Comparison of ENCODE assay signal across 27 cellular contexts in the genomic region with DNA sequence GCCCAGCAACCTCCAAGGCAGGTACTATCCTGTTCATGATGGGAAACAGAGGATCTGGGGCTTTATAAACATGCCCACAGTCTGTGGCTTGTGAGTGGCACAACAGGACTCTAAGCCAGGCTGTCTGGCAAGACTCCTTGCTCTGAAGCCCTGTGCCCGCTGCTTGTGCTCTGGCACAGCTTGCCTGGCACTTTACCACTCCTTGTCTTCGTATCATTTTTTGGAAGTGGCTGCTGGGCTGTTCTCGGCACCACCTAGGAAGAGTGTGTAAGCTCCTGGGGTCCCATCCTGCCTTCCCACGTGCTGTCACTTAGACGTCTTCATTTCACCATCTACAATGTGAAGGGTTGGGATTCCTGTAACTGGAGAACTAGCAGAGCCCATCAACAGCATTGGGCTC. TPM values are rescaled to one million over a fixed set of nuclear protein-coding genes. Genes with fewer than 3 reads are reported as not detected.
DNase-seq lines count a peak whose midpoint lies in the region; ATAC-seq and TF ChIP-seq lines count a peak whose summit lies in the region.
"Had no signal": no experiment of that assay in that cellular context is flagged by ENCODE, and none has a peak within 500 bp of the region (broad histone marks: within the 10 kb centered on the region; RNA-seq: fewer than 3 reads in every experiment).

No MANE protein-coding gene starts in this region.

- H2BK12ac ChIP-seq in mesenchymal stem cell (ENCODE audit: low read length in 2 of 2) (peak overlapping the region in 1 of 2 experiments; percentile 90), trophoblast cell (ENCODE audit: low read length) (no peak overlapping the region)

- peaks cover 0 to 30% of the 10 kb centered on the region in 2 experiments for H3K36me3 ChIP-seq in mesenchymal stem cell (ENCODE audit: control insufficient read depth in 1 of 2, insufficient read depth in 2 of 2, low read depth in 1 of 2, low read length in 2 of 2)
- H3K36me3 ChIP-seq in trophoblast cell (ENCODE audit: control insufficient read depth in 1 of 2, insufficient read depth in 2 of 2, low read length in 2 of 2): no peaks in the 10 kb centered on the region

- peak overlapping the region; percentile 86 for H2BK15ac ChIP-seq in mesenchymal stem cell (ENCODE audit: low read depth, poor library complexity, severe bottlenecking)

- 98% methylated on average over 5 of the region's 5 CpGs for WGBS in mesenchymal stem cell
- WGBS in trophoblast cell (ENCODE audit: extremely low coverage, insufficient coverage, insufficient read length): no CpG with 5 or more reads among the region's 5 CpGs

- no peak overlapping the region for H3K23ac ChIP-seq in mesenchymal stem cell (ENCODE audit: low read length in 2 of 2)
- no peak overlapping the region for H3K23ac ChIP-seq in trophoblast cell (ENCODE audit: low read length)

- H4K12ac ChIP-seq in trophoblast cell (ENCODE audit: low read depth, low read length): no peak overlapping the region

- H4K8ac ChIP-seq in mesenchymal stem cell (ENCODE audit: low read length) (no peak overlapping the region), trophoblast cell (ENCODE audit: low read depth, low read length) (no peak overlapping the region)

- H2BK120ac ChIP-seq in mesenchymal stem cell (ENCODE audit: low read depth, low read length): no peak overlapping the region
- no peak overlapping the region for H2BK120ac ChIP-seq in trophoblast cell (ENCODE audit: insufficient read depth, low read length, poor library complexity)

- H4K91ac ChIP-seq in mesenchymal stem cell (ENCODE audit: low read length): no peak overlapping the region
- H4K91ac ChIP-seq in trophoblast cell (ENCODE audit: low read depth, low read length): no peak overlapping the region

- H2AK5ac ChIP-seq in mesenchymal stem cell (ENCODE audit: low read length, severe bottlenecking) (no peak overlapping the region), trophoblast cell (ENCODE audit: low read length) (no peak overlapping the region)

- H3K27ac ChIP-seq in VCaP (peak overlapping the region; percentile 76), foreskin keratinocyte (no peak overlapping the region), mesenchymal stem cell (ENCODE audit: low read length, poor library complexity, severe bottlenecking) (no peak overlapping the region), trophoblast cell (ENCODE audit: low read depth, low read length) (no peak overlapping the region)
- H3K27ac ChIP-seq: C4-2B, neutrophil, spleen, testis had no signal

- H3K79me2 ChIP-seq in trophoblast cell (ENCODE audit: control insufficient read depth, insufficient read depth, low read length, poor library complexity): no peaks in the 10 kb centered on the region

- H3K4ac ChIP-seq in mesenchymal stem cell (ENCODE audit: low read depth in 1 of 2, low read length in 2 of 2) (no peak overlapping the region), trophoblast cell (ENCODE audit: low read depth, low read length) (no peak overlapping the region)

- H3K9me3 ChIP-seq in mesenchymal stem cell (ENCODE audit: control insufficient read depth, low read length): no peaks in the 10 kb centered on the region
- no peaks in the 10 kb centered on the region for H3K9me3 ChIP-seq in trophoblast cell (ENCODE audit: insufficient read depth, low read depth, low read length)
- H3K9me3 ChIP-seq: neutrophil, spleen, testis had no signal

- H3K79me1 ChIP-seq in mesenchymal stem cell (replicated peaks; ENCODE audit: low read length, poor library complexity, severe bottlenecking) (no peaks in the 10 kb centered on the region), trophoblast cell (ENCODE audit: low read length) (no peaks in the 10 kb centered on the region)

- TF ChIP-seq CTCF in VCaP (conservative IDR thresholded peaks at IDR 0.05): no peak
- no peak for TF ChIP-seq CTCF in foreskin keratinocyte (conservative IDR thresholded peaks at IDR 0.05)

- peak; percentile 91 for DNase-seq in G401 (ENCODE audit: low spot score)
- DNase-seq in foreskin keratinocyte: no peak
- DNase-seq in mesenchymal stem cell: no peak
- no peak for DNase-seq in LoVo (ENCODE audit: low spot score)
- DNase-seq in trophoblast cell: no peak
- DNase-seq: activated CD8-positive, alpha-beta T cell treated with anti-CD3 and anti-CD28 coated beads for 36 hours; activated effector memory CD4-positive, alpha-beta T cell treated with anti-CD3 and anti-CD28 coated beads, Interleukin-2, amount 50 U/mL, for 16 hours; activated T-cell treated with anti-CD3 and anti-CD28 coated beads for 4 hours; effector memory CD4-positive, alpha-beta T cell; Kasumi-1; kidney; mesendoderm; NCI-H1092; NCI-H1930; NCI-H526 treated with DMSO at 0.1 percent for 48 hours; RPMI8226; spleen; stimulated activated CD4-positive, alpha-beta T cell treated with anti-CD3 and anti-CD28 coated beads, Interleukin-2, amount 100 ng/mL, for 48 hours; T1000; testis had no signal

- in situ Hi-C loops in G401 (cut with HindIII; ENCODE audit: low sequenced_read_pairs): no loop called here

- H3K4me3 ChIP-seq in mesenchymal stem cell (ENCODE audit: insufficient read depth in 1 of 2, low read depth in 1 of 2, low read length in 2 of 2) (no peak overlapping the region), trophoblast cell (ENCODE audit: low read depth, low read length) (no peak overlapping the region)
- H3K4me3 ChIP-seq: GM12878, spleen, testis had no signal

- ATAC-seq in foreskin keratinocyte: peak; percentile 49
- no peak for ATAC-seq in HG03045 (IDR thresholded peaks at IDR 0.05; ENCODE audit: unreplicated experiment)
- no peak for ATAC-seq in GM19455 (IDR thresholded peaks at IDR 0.05; ENCODE audit: unreplicated experiment)
- ATAC-seq: activated CD8-positive, alpha-beta T cell treated with anti-CD3 and anti-CD28 coated beads for 36 hours; GM12878; stimulated activated effector memory CD8-positive, alpha-beta T cell treated with anti-CD3 and anti-CD28 coated beads, Interleukin-12 subunit alpha, Interleukin-12 subunit beta, amount 100 ng/mL, for 72 hours had no signal

- H2BK5ac ChIP-seq in mesenchymal stem cell (ENCODE audit: low read depth, low read length, poor library complexity, severe bottlenecking) (no peak overlapping the region), trophoblast cell (ENCODE audit: low read depth, low read length, poor library complexity) (no peak overlapping the region)

- H3K14ac ChIP-seq in mesenchymal stem cell (ENCODE audit: low read length in 2 of 2) (peak overlapping the region in 1 of 2 experiments; percentile 50), trophoblast cell (ENCODE audit: low read length) (no peak overlapping the region)

- H3K4me2 ChIP-seq in mesenchymal stem cell (ENCODE audit: low read length, poor library complexity, severe bottlenecking): no peak overlapping the region
- H3K4me2 ChIP-seq in trophoblast cell (ENCODE audit: low read length): no peak overlapping the region

- H3K18ac ChIP-seq in mesenchymal stem cell (ENCODE audit: low read depth in 1 of 2, low read length in 2 of 2): peak overlapping the region in 1 of 2 experiments; percentile 58
- H3K18ac ChIP-seq in trophoblast cell (ENCODE audit: low read length): no peak overlapping the region

- H3K4me1 ChIP-seq in foreskin keratinocyte: peaks cover 12% of the 10 kb centered on the region
- H3K4me1 ChIP-seq in mesenchymal stem cell (ENCODE audit: control insufficient read depth, insufficient read depth, low read depth, low read length): no peaks in the 10 kb centered on the region
- H3K4me1 ChIP-seq in trophoblast cell (ENCODE audit: control insufficient read depth in 1 of 2, insufficient read depth in 2 of 2, low read length in 2 of 2): peaks cover 9 to 10% of the 10 kb centered on the region in 2 experiments
- H3K4me1 ChIP-seq: testis had no signal

- no peaks in the 10 kb centered on the region for H3K27me3 ChIP-seq in foreskin keratinocyte
- H3K27me3 ChIP-seq in mesenchymal stem cell (ENCODE audit: control insufficient read depth in 1 of 2, insufficient read depth in 1 of 2, low read length in 2 of 2): no peaks in the 10 kb centered on the region
- no peaks in the 10 kb centered on the region for H3K27me3 ChIP-seq in trophoblast cell (ENCODE audit: insufficient read depth, low read length)
- H3K27me3 ChIP-seq: neutrophil, spleen, testis had no signal

- no peak overlapping the region for H2AFZ ChIP-seq in mesenchymal stem cell (ENCODE audit: low read depth, low read length)
- H2AFZ ChIP-seq in trophoblast cell (ENCODE audit: insufficient read depth, low read length, poor library complexity): no peak overlapping the region

- H3K9ac ChIP-seq in mesenchymal stem cell (ENCODE audit: low read length) (no peak overlapping the region), trophoblast cell (ENCODE audit: low read length) (no peak overlapping the region)

RNA-seq across cellular contexts. Expression of gene GLRX, which starts 59.3 kb away (rescaled TPM):
- not detected in 2 replicates for total RNA-seq in G401 (2014; rRNA removed; shearing (Covaris generic))
- 1.8 and 4.2 TPM in 2 replicates for total RNA-seq in foreskin keratinocyte
- polyA plus RNA-seq in foreskin keratinocyte: 3.6 and 6.4 TPM in 2 replicates
- 137 TPM for polyA plus RNA-seq in mesenchymal stem cell (2013, experiment 1 of 2)
- 143 TPM for polyA plus RNA-seq in mesenchymal stem cell (2013, experiment 2 of 2)
- 63.7 and 67.6 TPM in 2 replicates for polyA plus RNA-seq in trophoblast cell (2013)
